32 cellular contexts compared by ENCODE assay signal in genomic region chr6:132412656-132413500, GRCh38. TPM values are rescaled to one million over a fixed set of nuclear protein-coding genes. Genes with fewer than 3 reads are reported as not detected.
A peak's percentile ranks its signal among the peaks of the same experiment; 100 is the strongest.
DNase-seq lines count a peak whose midpoint lies in the region; ATAC-seq, FAIRE-seq and TF ChIP-seq lines count a peak whose summit lies in the region.
"Had no signal": no experiment of that assay in that cellular context is flagged by ENCODE, and none has a peak within 500 bp of the region (broad histone marks: within the 10 kb centered on the region; RNA-seq: fewer than 3 reads in every experiment).

No MANE protein-coding gene starts in this region.

- TF ChIP-seq CTCF in A549 (IDR thresholded peaks at IDR 0.05) (no peak), HFFc6 (IDR thresholded peaks at IDR 0.05) (no peak), fibroblast of pulmonary artery (IDR thresholded peaks at IDR 0.05; ENCODE audit: low read length, missing control alignments) (no peak), GM10266 (IDR thresholded peaks at IDR 0.05; ENCODE audit: control insufficient read depth, insufficient read depth, low read depth, missing control alignments) (no peak), tibial artery (IDR thresholded peaks at IDR 0.05) (no peak)

- H3K4me1 Mint-ChIP-seq in HFFc6 (ENCODE audit: low read depth): peaks cover 67% of the 10 kb centered on the region
- H3K4me1 Mint-ChIP-seq in activated naive CD8-positive, alpha-beta T cell treated with anti-CD3 and anti-CD28 coated beads for 36 hours: no peaks in the 10 kb centered on the region
- H3K4me1 Mint-ChIP-seq: activated CD4-positive, alpha-beta memory T cell treated with anti-CD3 and anti-CD28 coated beads, Interleukin-2, amount 10 ng/mL, durations not matched to agents 7 days and 5 days; CD4-positive, CD25-positive, alpha-beta regulatory T cell had no signal

- WGBS in A549 (ENCODE audit: missing lambda C conversion rate): 71% methylated on average over 5 of the region's 5 CpGs

- no peak for TF ChIP-seq EP300 in A549 (IDR thresholded peaks at IDR 0.05)

- ATAC-seq in A549: no peak
- ATAC-seq: body of pancreas, left lung, Right ventricle myocardium inferior had no signal

- DNase-seq in A549 (ENCODE audit: low read depth in 1 of 2, low spot score in 1 of 2) (no peak), HFFc6 (peak; percentile 29), amniotic epithelial cell (ENCODE audit: low read depth) (peak; percentile 6), fibroblast of pulmonary artery (ENCODE audit: low read depth) (peak; percentile 25), GM10266 (ENCODE audit: extremely low spot score) (no peak), HPDE6-E6E7 (ENCODE audit: extremely low spot score) (no peak), tibial artery (no peak)
- no peak for DNase-seq in activated naive CD8-positive, alpha-beta T cell treated with anti-CD3 and anti-CD28 coated beads for 36 hours
- DNase-seq: 8988T; activated CD4-positive, alpha-beta memory T cell treated with anti-CD3 and anti-CD28 coated beads, Interleukin-2, amount 10 ng/mL, durations not matched to agents 7 days and 5 days; activated CD8-positive, alpha-beta memory T cell treated with anti-CD3 and anti-CD28 coated beads, Interleukin-2, amount 50 U/mL, for 4 hours; activated naive CD4-positive, alpha-beta T cell; AML-193; body of pancreas; CD4-positive, CD25-positive, alpha-beta regulatory T cell; KBM-7; left lung; NCI-H1105 treated with DMSO at 0.1 percent for 48 hours; NCI-H2029; NCI-H526; NK-92 treated with Interleukin-12 subunit alpha and Interleukin-12 subunit beta, amount 100 ng/mL, for 24 hours; retina; stimulated activated CD4-positive, alpha-beta T cell treated with anti-CD3 and anti-CD28 coated beads, Interleukin-1b, Interleukin-23, amount 100 ng/mL, for 48 hours; stimulated activated naive CD4-positive, alpha-beta T cell treated with Interleukin-2 at 50 U/mL for 16 hours had no signal

- no peak for FAIRE-seq in A549 (lab: Jason Lieb, UNC)
- FAIRE-seq: GM12892 had no signal

- peak overlapping the region; percentile 70 for H3K4me3 Mint-ChIP-seq in HFFc6
- no peak overlapping the region for H3K4me3 Mint-ChIP-seq in activated naive CD8-positive, alpha-beta T cell treated with anti-CD3 and anti-CD28 coated beads for 36 hours
- H3K4me3 Mint-ChIP-seq: activated CD4-positive, alpha-beta memory T cell treated with anti-CD3 and anti-CD28 coated beads, Interleukin-2, amount 10 ng/mL, durations not matched to agents 7 days and 5 days; CD4-positive, CD25-positive, alpha-beta regulatory T cell; memory B cell; T-helper 2 cell treated with Interferon-gamma antibody and Interleukin-4, amounts not matched to agents 5 μg/mL and 100 μg/mL, for 36 hours had no signal

- intact Hi-C loops in tibial artery (cut with DNase I; ENCODE audit: low total_unique reads): no loop called here

- CTCF ChIA-PET in A549 (lab: Yijun Ruan, JAX): no interaction called here

- peaks cover 22% of the 10 kb centered on the region for H3K36me3 Mint-ChIP-seq in HFFc6 (ENCODE audit: low read depth)
- no peaks in the 10 kb centered on the region for H3K36me3 Mint-ChIP-seq in activated naive CD8-positive, alpha-beta T cell treated with anti-CD3 and anti-CD28 coated beads for 36 hours
- H3K36me3 Mint-ChIP-seq: CD4-positive, CD25-positive, alpha-beta regulatory T cell had no signal

- no peak overlapping the region for H3K4me3 ChIP-seq in A549
- H3K4me3 ChIP-seq in fibroblast of pulmonary artery (replicated peaks; ENCODE audit: low read depth, low read length): no peak overlapping the region
- H3K4me3 ChIP-seq in tibial artery: no peak overlapping the region
- H3K4me3 ChIP-seq: body of pancreas, HAP-1, left lung, suprapubic skin had no signal

- H3K27me3 ChIP-seq in tibial artery: no peaks in the 10 kb centered on the region
- H3K27me3 ChIP-seq: body of pancreas, left lung, suprapubic skin had no signal

- H3K27me3 Mint-ChIP-seq in HFFc6 (ENCODE audit: insufficient read depth): no peaks in the 10 kb centered on the region
- peaks cover 50% of the 10 kb centered on the region for H3K27me3 Mint-ChIP-seq in activated naive CD8-positive, alpha-beta T cell treated with anti-CD3 and anti-CD28 coated beads for 36 hours

- H3K4me2 ChIP-seq in A549: no peak overlapping the region

- TF ChIP-seq RAD21 in A549 (conservative IDR thresholded peaks at IDR 0.05 in 1 of 2, IDR thresholded peaks at IDR 0.05 in 1 of 2): no peak

- peak overlapping the region; percentile 72 for H3K27ac Mint-ChIP-seq in HFFc6
- no peak overlapping the region for H3K27ac Mint-ChIP-seq in activated naive CD8-positive, alpha-beta T cell treated with anti-CD3 and anti-CD28 coated beads for 36 hours
- H3K27ac Mint-ChIP-seq: activated CD4-positive, alpha-beta memory T cell treated with anti-CD3 and anti-CD28 coated beads, Interleukin-2, amount 10 ng/mL, durations not matched to agents 7 days and 5 days; CD4-positive, CD25-positive, alpha-beta regulatory T cell; memory B cell; T-helper 2 cell treated with Interferon-gamma antibody and Interleukin-4, amounts not matched to agents 5 μg/mL and 100 μg/mL, for 36 hours had no signal

- POLR2A ChIA-PET in A549 (lab: Yijun Ruan, JAX): no interaction called here

- H3K36me3 ChIP-seq in tibial artery: no peaks in the 10 kb centered on the region
- H3K36me3 ChIP-seq: HAP-1, left lung, suprapubic skin had no signal

- H3K27ac ChIP-seq in A549 (no peak overlapping the region), tibial artery (no peak overlapping the region)
- H3K27ac ChIP-seq: body of pancreas, left lung, parathyroid adenoma, suprapubic skin had no signal

- no peak for TF ChIP-seq POLR2A in A549 (IDR thresholded peaks at IDR 0.05; ENCODE audit: low read length)

- H3K9me3 Mint-ChIP-seq in HFFc6: peaks cover 24% of the 10 kb centered on the region
- peaks cover 6% of the 10 kb centered on the region for H3K9me3 Mint-ChIP-seq in activated naive CD8-positive, alpha-beta T cell treated with anti-CD3 and anti-CD28 coated beads for 36 hours
- H3K9me3 Mint-ChIP-seq: activated CD4-positive, alpha-beta memory T cell treated with anti-CD3 and anti-CD28 coated beads, Interleukin-2, amount 10 ng/mL, durations not matched to agents 7 days and 5 days; T-helper 2 cell treated with Interferon-gamma antibody and Interleukin-4, amounts not matched to agents 5 μg/mL and 100 μg/mL, for 36 hours had no signal

- H3K9me3 ChIP-seq in A549 (no peaks in the 10 kb centered on the region), tibial artery (no peaks in the 10 kb centered on the region)
- H3K9me3 ChIP-seq: body of pancreas, HAP-1, suprapubic skin had no signal

- H3K4me1 ChIP-seq in A549 (no peaks in the 10 kb centered on the region), tibial artery (no peaks in the 10 kb centered on the region)
- H3K4me1 ChIP-seq: body of pancreas, HAP-1, left lung, parathyroid adenoma, suprapubic skin had no signal

TF ChIP-seq in A549, 52 proteins besides CTCF, POLR2A, EP300 and RAD21:
- TF ChIP-seq ZNF302 (CRISPR knock-in tag; IDR thresholded peaks at IDR 0.05) (no peak), JUNB (IDR thresholded peaks at IDR 0.05) (no peak), MAFK (IDR thresholded peaks at IDR 0.05; ENCODE audit: partially characterized antibody) (peak; percentile 69), NR3C1 (IDR thresholded peaks at IDR 0.05) (no peak)

RNA-seq across cellular contexts. Expression of gene MOXD1, which starts 11.6 kb away (rescaled TPM):
- polyA plus RNA-seq in A549 (2011; rRNA removed) (1.4 and 1.5 TPM in 2 replicates), A549 (2017; fragmentation: RNase III; extraction: RNeasy Plus Mini Kit Qiagen cat#74134 plus additional on column Dnase treatment) (2.4 to 3.0 TPM (median 2.6 TPM) in 3 replicates)
- polyA plus RNA-seq in A549 (2012; cell fraction: cytosol; rRNA removed): 0.32 and 0.39 TPM in 2 replicates
- 0.23 and 0.43 TPM in 2 replicates for polyA plus RNA-seq in A549 (2012; cell fraction: nucleus; rRNA removed)
- 0.50 and 1.1 TPM in 2 replicates for polyA minus RNA-seq in A549 (2011; rRNA and poly(A)+ RNA removed)
- 100 to 1,000 TPM in 5 of 6 experiments, 10 to 100 TPM in 1; 85.0 to 174 (median 153) TPM for total RNA-seq in HFFc6 (2021; fragmentation: NEBNext Ultra II Directional; extraction: Animal tissue kit (Norgen Biotek cat#: 25700))
- not detected for total RNA-seq in activated naive CD8-positive, alpha-beta T cell treated with anti-CD3 and anti-CD28 coated beads for 36 hours
- total RNA-seq: activated CD4-positive, alpha-beta memory T cell treated with anti-CD3 and anti-CD28 coated beads, Interleukin-2, amount 10 ng/mL, durations not matched to agents 7 days and 5 days; CD4-positive, CD25-positive, alpha-beta regulatory T cell; HT-29 had no signal
- polyA plus RNA-seq: CD4-positive, CD25-positive, alpha-beta regulatory T cell had no signal

Comparison
In these comparisons a context has a peak if more than half of its experiments do, and no peak if none do; other contexts are left out.
1. DNase-seq: peak in HFFc6 (single experiment), amniotic epithelial cell (single experiment) and fibroblast of pulmonary artery (single experiment); none in A549 (0 of 2), GM10266 (single experiment), HPDE6-E6E7 (single experiment), activated naive CD8-positive, alpha-beta T cell treated with anti-CD3 and anti-CD28 coated beads for 36 hours (single experiment) and tibial artery (0 of 2).
2. RNA of gene MOXD1, which starts 11.6 kb away (total RNA-seq): 85.0 to 174 TPM in HFFc6; not detected in activated naive CD8-positive, alpha-beta T cell treated with anti-CD3 and anti-CD28 coated beads for 36 hours; every median in the first group is over 10 times any median in the second.